ENCODE assay signal across 8 cellular contexts in genomic region chr6:69732640-69733039, GRCh38.
DNase-seq lines count a peak whose midpoint lies in the region; ATAC-seq and TF ChIP-seq lines count a peak whose summit lies in the region.

No MANE protein-coding gene starts in this region.

- H3K36me3 ChIP-seq in BJ (ENCODE audit: control insufficient read depth, insufficient read depth, low read length) (no peaks in the 10 kb centered on the region), KMS-11 (ENCODE audit: insufficient read depth) (no peaks in the 10 kb centered on the region)

- DNase-seq in BJ (ENCODE audit: low read depth) = no peak
- no peak for DNase-seq in epithelial cell of proximal tubule (ENCODE audit: low read depth)
- DNase-seq in NCI-H2196 treated with DMSO at 0.1 percent for 48 hours (lab: John Stamatoyannopoulos, UW; ENCODE audit: unreplicated experiment) = no peak
- no peak for DNase-seq in retina
- DNase-seq in activated CD4-positive, alpha-beta T cell treated with anti-CD3 and anti-CD28 coated beads, Interleukin-2, amount 50 U/mL, for 48 hours = no peak

- H3K4me2 ChIP-seq in KMS-11 = no peak overlapping the region

- ATAC-seq in GM19455 (IDR thresholded peaks at IDR 0.05; ENCODE audit: unreplicated experiment) = peak; percentile 76
- ATAC-seq in HG03469 (IDR thresholded peaks at IDR 0.05; ENCODE audit: unreplicated experiment) = no peak

- no peak overlapping the region for H3K27ac ChIP-seq in KMS-11

- TF ChIP-seq CTCF in BJ (IDR thresholded peaks at IDR 0.05; ENCODE audit: insufficient read depth, low read depth, low read length) (peak; percentile 22; the same call in 1 of the 2 replicates), KMS-11 (conservative IDR thresholded peaks at IDR 0.05; ENCODE audit: low read depth, low read length) (peak; percentile 38; the same call in 1 of the 2 replicates), epithelial cell of proximal tubule (conservative IDR thresholded peaks at IDR 0.05; ENCODE audit: low read depth, low read length) (peak; percentile 23)

- no peak overlapping the region for H2AFZ ChIP-seq in KMS-11 (ENCODE audit: low read depth)

- H3K9ac ChIP-seq in KMS-11 = no peak overlapping the region

- no peaks in the 10 kb centered on the region for H4K20me1 ChIP-seq in KMS-11 (ENCODE audit: insufficient read depth)

- CTCF ChIA-PET in BJ (lab: Yijun Ruan, JAX) = interaction anchor here (1.2 to 1.5 kb wide), 4 partner anchors 15 to 376 kb away, joined by 3 to 5 read pairs (median 4); no protein-coding TSS in a partner anchor

- H3K4me1 ChIP-seq in KMS-11 (ENCODE audit: low read depth, poor library complexity, severe bottlenecking) = no peaks in the 10 kb centered on the region

- POLR2A ChIA-PET in BJ (lab: Charles Lee) = no interaction called here

- no peaks in the 10 kb centered on the region for H3K79me2 ChIP-seq in KMS-11 (ENCODE audit: insufficient read depth, low read depth)

- H3K27me3 ChIP-seq in BJ (ENCODE audit: control insufficient read depth, insufficient read depth, low read length) (no peaks in the 10 kb centered on the region), KMS-11 (ENCODE audit: insufficient read depth, low read depth) (no peaks in the 10 kb centered on the region)

- H3K4me3 ChIP-seq in BJ (ENCODE audit: low read depth, low read length) (no peak overlapping the region), KMS-11 (IDR thresholded peaks at IDR 0.05; ENCODE audit: insufficient read depth, low read depth, low read length) (no peak overlapping the region), epithelial cell of proximal tubule (ENCODE audit: low read depth, low read length) (no peak overlapping the region)
